1 cellular context compared by ENCODE assay signal in the genomic region with DNA sequence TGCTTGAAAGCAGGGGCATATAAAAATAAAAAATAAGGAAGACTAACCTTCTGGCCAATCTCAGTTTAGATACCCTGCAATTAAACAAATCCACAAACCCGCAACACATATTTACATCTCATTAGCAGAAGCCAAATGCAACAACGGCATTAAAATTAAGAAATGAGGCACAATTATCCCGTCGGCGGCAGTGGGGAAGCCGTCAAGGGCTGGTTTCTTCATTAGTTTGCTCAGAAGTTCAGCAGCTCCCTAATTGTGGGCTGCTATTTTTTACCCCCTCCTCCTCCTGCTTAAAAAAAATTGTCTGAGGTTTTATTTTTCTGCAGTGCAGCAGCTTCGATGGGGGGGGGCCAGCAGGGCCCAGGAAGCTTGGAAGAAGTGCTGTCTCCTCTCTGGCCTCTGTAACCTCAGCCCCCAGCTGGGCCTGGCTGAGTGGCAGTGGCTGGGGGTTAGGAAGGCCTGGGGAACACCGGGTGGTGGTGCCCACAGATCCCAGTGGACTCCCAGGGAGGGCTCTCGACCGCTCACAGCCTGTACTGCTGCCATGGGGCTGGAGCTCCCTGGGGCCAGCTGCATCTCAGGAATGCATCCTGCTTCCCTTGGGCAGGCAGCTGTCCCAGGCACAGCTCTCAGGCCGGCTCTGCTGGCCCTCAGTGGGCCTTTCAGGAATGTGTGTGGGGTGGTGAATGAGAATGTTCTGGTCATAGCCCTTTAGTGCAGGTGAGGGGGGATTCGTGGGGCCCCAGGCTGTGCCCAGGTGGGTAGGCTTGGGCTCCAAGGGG.
TF ChIP-seq lines count a peak whose summit lies in the region.

No MANE protein-coding gene starts in this region.

TF ChIP-seq in GM23338, 12 proteins besides CTCF, POLR2A, EP300 and RAD21 (continued from another document):
- TF ChIP-seq, protein P1, sequence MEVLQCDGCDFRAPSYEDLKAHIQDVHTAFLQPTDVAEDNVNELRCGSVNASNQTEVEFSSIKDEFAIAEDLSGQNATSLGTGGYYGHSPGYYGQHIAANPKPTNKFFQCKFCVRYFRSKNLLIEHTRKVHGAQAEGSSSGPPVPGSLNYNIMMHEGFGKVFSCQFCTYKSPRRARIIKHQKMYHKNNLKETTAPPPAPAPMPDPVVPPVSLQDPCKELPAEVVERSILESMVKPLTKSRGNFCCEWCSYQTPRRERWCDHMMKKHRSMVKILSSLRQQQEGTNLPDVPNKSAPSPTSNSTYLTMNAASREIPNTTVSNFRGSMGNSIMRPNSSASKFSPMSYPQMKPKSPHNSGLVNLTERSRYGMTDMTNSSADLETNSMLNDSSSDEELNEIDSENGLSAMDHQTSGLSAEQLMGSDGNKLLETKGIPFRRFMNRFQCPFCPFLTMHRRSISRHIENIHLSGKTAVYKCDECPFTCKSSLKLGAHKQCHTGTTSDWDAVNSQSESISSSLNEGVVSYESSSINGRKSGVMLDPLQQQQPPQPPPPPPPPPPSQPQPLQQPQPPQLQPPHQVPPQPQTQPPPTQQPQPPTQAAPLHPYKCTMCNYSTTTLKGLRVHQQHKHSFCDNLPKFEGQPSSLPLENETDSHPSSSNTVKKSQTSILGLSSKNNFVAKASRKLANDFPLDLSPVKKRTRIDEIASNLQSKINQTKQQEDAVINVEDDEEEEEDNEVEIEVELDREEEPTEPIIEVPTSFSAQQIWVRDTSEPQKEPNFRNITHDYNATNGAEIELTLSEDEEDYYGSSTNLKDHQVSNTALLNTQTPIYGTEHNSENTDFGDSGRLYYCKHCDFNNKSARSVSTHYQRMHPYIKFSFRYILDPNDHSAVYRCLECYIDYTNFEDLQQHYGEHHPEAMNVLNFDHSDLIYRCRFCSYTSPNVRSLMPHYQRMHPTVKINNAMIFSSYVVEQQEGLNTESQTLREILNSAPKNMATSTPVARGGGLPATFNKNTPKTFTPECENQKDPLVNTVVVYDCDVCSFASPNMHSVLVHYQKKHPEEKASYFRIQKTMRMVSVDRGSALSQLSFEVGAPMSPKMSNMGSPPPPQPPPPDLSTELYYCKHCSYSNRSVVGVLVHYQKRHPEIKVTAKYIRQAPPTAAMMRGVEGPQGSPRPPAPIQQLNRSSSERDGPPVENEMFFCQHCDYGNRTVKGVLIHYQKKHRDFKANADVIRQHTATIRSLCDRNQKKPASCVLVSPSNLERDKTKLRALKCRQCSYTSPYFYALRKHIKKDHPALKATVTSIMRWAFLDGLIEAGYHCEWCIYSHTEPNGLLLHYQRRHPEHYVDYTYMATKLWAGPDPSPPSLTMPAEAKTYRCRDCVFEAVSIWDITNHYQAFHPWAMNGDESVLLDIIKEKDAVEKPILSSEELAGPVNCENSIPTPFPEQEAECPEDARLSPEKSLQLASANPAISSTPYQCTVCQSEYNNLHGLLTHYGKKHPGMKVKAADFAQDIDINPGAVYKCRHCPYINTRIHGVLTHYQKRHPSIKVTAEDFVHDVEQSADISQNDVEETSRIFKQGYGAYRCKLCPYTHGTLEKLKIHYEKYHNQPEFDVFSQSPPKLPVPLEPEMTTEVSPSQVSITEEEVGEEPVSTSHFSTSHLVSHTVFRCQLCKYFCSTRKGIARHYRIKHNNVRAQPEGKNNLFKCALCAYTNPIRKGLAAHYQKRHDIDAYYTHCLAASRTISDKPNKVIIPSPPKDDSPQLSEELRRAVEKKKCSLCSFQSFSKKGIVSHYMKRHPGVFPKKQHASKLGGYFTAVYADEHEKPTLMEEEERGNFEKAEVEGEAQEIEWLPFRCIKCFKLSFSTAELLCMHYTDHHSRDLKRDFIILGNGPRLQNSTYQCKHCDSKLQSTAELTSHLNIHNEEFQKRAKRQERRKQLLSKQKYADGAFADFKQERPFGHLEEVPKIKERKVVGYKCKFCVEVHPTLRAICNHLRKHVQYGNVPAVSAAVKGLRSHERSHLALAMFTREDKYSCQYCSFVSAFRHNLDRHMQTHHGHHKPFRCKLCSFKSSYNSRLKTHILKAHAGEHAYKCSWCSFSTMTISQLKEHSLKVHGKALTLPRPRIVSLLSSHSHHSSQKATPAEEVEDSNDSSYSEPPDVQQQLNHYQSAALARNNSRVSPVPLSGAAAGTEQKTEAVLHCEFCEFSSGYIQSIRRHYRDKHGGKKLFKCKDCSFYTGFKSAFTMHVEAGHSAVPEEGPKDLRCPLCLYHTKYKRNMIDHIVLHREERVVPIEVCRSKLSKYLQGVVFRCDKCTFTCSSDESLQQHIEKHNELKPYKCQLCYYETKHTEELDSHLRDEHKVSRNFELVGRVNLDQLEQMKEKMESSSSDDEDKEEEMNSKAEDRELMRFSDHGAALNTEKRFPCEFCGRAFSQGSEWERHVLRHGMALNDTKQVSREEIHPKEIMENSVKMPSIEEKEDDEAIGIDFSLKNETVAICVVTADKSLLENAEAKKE (CRISPR knock-in tag; IDR thresholded peaks at IDR 0.05): no peak
- TF ChIP-seq STAT1 (IDR thresholded peaks at IDR 0.05; ENCODE audit: unreplicated experiment): no peak
- TF ChIP-seq POLR2AphosphoS5 (IDR thresholded peaks at IDR 0.05; ENCODE audit: low read depth): no peak
- no peak for TF ChIP-seq ZNF331 (CRISPR knock-in tag; IDR thresholded peaks at IDR 0.05; ENCODE audit: low read depth)
- TF ChIP-seq, protein P2, sequence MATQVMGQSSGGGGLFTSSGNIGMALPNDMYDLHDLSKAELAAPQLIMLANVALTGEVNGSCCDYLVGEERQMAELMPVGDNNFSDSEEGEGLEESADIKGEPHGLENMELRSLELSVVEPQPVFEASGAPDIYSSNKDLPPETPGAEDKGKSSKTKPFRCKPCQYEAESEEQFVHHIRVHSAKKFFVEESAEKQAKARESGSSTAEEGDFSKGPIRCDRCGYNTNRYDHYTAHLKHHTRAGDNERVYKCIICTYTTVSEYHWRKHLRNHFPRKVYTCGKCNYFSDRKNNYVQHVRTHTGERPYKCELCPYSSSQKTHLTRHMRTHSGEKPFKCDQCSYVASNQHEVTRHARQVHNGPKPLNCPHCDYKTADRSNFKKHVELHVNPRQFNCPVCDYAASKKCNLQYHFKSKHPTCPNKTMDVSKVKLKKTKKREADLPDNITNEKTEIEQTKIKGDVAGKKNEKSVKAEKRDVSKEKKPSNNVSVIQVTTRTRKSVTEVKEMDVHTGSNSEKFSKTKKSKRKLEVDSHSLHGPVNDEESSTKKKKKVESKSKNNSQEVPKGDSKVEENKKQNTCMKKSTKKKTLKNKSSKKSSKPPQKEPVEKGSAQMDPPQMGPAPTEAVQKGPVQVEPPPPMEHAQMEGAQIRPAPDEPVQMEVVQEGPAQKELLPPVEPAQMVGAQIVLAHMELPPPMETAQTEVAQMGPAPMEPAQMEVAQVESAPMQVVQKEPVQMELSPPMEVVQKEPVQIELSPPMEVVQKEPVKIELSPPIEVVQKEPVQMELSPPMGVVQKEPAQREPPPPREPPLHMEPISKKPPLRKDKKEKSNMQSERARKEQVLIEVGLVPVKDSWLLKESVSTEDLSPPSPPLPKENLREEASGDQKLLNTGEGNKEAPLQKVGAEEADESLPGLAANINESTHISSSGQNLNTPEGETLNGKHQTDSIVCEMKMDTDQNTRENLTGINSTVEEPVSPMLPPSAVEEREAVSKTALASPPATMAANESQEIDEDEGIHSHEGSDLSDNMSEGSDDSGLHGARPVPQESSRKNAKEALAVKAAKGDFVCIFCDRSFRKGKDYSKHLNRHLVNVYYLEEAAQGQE (IDR thresholded peaks at IDR 0.05; ENCODE audit: unreplicated experiment): no peak
